In the genomic region with DNA sequence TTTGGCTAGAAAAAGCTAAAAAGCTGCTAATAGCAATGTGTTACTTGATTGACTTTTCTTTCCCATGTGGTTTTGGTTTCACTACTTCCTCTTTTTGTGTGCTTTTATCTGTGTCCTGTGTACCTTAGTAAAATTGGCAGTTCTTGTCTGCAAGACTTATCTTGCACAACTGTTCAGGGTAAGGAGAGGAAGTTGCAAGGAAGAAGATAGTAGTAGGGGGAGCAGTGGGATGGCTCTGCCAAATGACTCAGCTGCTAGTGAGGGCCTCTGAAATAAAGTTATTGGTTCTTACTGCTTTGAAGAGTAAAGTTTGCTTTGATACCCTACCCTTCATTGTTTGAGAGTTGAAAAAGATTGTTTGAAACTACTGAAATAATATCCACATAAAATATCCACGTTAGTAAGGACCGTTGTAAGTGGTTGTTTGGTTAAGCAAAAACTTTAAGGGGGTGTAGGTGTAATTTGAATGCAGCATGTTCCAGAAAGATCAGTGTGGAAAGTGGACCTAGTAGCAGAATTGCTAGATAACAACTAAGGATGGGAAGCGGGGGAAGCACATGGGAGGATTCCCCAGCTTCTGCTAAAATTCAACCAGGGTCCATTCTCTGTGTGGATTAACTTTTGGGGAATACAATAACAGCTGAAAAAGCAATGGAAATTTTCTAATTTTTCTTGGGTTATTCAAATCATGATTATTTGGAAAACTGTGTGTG, we compare ENCODE assay signal across 8 cellular contexts.
DNase-seq lines count a peak whose midpoint lies in the region; ATAC-seq and TF ChIP-seq lines count a peak whose summit lies in the region.

No MANE protein-coding gene starts in this region.

- H3K9ac ChIP-seq in endodermal cell (ENCODE audit: extremely low read depth, low read length, poor library complexity, severe bottlenecking): no peak overlapping the region

- WGBS in heart right ventricle, 2 donors: 78 to 84% methylated on average over 3 of the region's 3 CpGs
- 94 to 95% methylated on average over 2 to 3 of the region's 3 CpGs for WGBS in endodermal cell (ENCODE audit: insufficient coverage in 1 of 2, insufficient read length in 1 of 2), 2 experiments

- H3K27me3 ChIP-seq in RWPE2 (ENCODE audit: insufficient read depth, poor library complexity, severe bottlenecking) (no peaks in the 10 kb centered on the region), heart right ventricle (no peaks in the 10 kb centered on the region), endodermal cell (ENCODE audit: control insufficient read depth, insufficient read depth, low read length, poor library complexity, severe bottlenecking) (no peaks in the 10 kb centered on the region)

- TF ChIP-seq CTCF in RWPE2 (IDR thresholded peaks at IDR 0.05; ENCODE audit: poor library complexity, severe bottlenecking) (no peak), heart right ventricle (IDR thresholded peaks at IDR 0.05) (no peak), endodermal cell (conservative IDR thresholded peaks at IDR 0.05) (no peak)

- no peak overlapping the region for H3K27ac Mint-ChIP-seq in endodermal cell
- no peak overlapping the region for H3K27ac Mint-ChIP-seq in activated CD4-positive, alpha-beta T cell treated with anti-CD3 and anti-CD28 coated beads, Interleukin-2, amount 10 ng/mL, durations not matched to agents 24 days and 14 days

- H3K4me1 ChIP-seq in RWPE2 (ENCODE audit: insufficient read depth, poor library complexity, severe bottlenecking) (peaks cover 11% of the 10 kb centered on the region), heart right ventricle (peaks cover 2 to 60% (median 34%) of the 10 kb centered on the region in 9 donors), endodermal cell (ENCODE audit: control insufficient read depth, insufficient read depth, low read length) (no peaks in the 10 kb centered on the region)

- no peak overlapping the region for H3K4me3 Mint-ChIP-seq in endodermal cell
- H3K4me3 Mint-ChIP-seq in activated CD4-positive, alpha-beta T cell treated with anti-CD3 and anti-CD28 coated beads, Interleukin-2, amount 10 ng/mL, durations not matched to agents 24 days and 14 days: no peak overlapping the region

- intact Hi-C loops in heart right ventricle (cut with DNase I): no loop called here
- intact Hi-C loops in activated CD4-positive, alpha-beta T cell treated with anti-CD3 and anti-CD28 coated beads, Interleukin-2, amount 10 ng/mL, durations not matched to agents 24 days and 14 days (cut with micrococcal nuclease): no loop called here

- H3K4me3 ChIP-seq in RWPE2 (ENCODE audit: severe bottlenecking): no peak overlapping the region
- no peak overlapping the region for H3K4me3 ChIP-seq in heart right ventricle
- no peak overlapping the region for H3K4me3 ChIP-seq in endodermal cell (ENCODE audit: low read length)

- no peaks in the 10 kb centered on the region for H3K9me3 Mint-ChIP-seq in endodermal cell
- H3K9me3 Mint-ChIP-seq in activated CD4-positive, alpha-beta T cell treated with anti-CD3 and anti-CD28 coated beads, Interleukin-2, amount 10 ng/mL, durations not matched to agents 24 days and 14 days: no peaks in the 10 kb centered on the region

- H3K9me3 ChIP-seq in RWPE2 (ENCODE audit: severe bottlenecking) (no peaks in the 10 kb centered on the region), heart right ventricle (no peaks in the 10 kb centered on the region), endodermal cell (ENCODE audit: control insufficient read depth, low read length) (no peaks in the 10 kb centered on the region)

- H3K4me1 Mint-ChIP-seq in endodermal cell: peaks cover 3% of the 10 kb centered on the region
- peaks cover 13% of the 10 kb centered on the region for H3K4me1 Mint-ChIP-seq in activated CD4-positive, alpha-beta T cell treated with anti-CD3 and anti-CD28 coated beads, Interleukin-2, amount 10 ng/mL, durations not matched to agents 24 days and 14 days

- H3K27me3 Mint-ChIP-seq in endodermal cell (ENCODE audit: insufficient read depth): no peaks in the 10 kb centered on the region
- H3K27me3 Mint-ChIP-seq in activated CD4-positive, alpha-beta T cell treated with anti-CD3 and anti-CD28 coated beads, Interleukin-2, amount 10 ng/mL, durations not matched to agents 24 days and 14 days: no peaks in the 10 kb centered on the region

- H3K36me3 ChIP-seq in RWPE2 (ENCODE audit: low read depth) (peaks cover 36% of the 10 kb centered on the region), heart right ventricle (peaks cover 0 to 51% (median 5%) of the 10 kb centered on the region in 9 donors), endodermal cell (ENCODE audit: control insufficient read depth, insufficient read depth, low read length) (peaks cover 61% of the 10 kb centered on the region)

- peaks cover 36% of the 10 kb centered on the region for H3K36me3 Mint-ChIP-seq in endodermal cell (ENCODE audit: low read depth)
- no peaks in the 10 kb centered on the region for H3K36me3 Mint-ChIP-seq in activated CD4-positive, alpha-beta T cell treated with anti-CD3 and anti-CD28 coated beads, Interleukin-2, amount 10 ng/mL, durations not matched to agents 24 days and 14 days (ENCODE audit: low read depth)

- ATAC-seq in GM18520 (IDR thresholded peaks at IDR 0.05; ENCODE audit: unreplicated experiment) (peak; percentile 69), HG02938 (IDR thresholded peaks at IDR 0.05; ENCODE audit: unreplicated experiment) (peak; percentile 85), RWPE2 (ENCODE audit: low read depth) (peak; percentile 93), heart right ventricle (peak in 6 of 8 donors; percentile 32 to 82 (median 56))

- DNase-seq in RWPE2 (ENCODE audit: low spot score) (no peak), heart right ventricle (no peak), NCI-H2081 (lab: John Stamatoyannopoulos, UW) (no peak), endodermal cell (no peak), EL (no peak)
- no peak for DNase-seq in activated CD4-positive, alpha-beta T cell treated with anti-CD3 and anti-CD28 coated beads, Interleukin-2, amount 10 ng/mL, durations not matched to agents 24 days and 14 days

- H3K27ac ChIP-seq in RWPE2 (ENCODE audit: poor library complexity, severe bottlenecking) (peak overlapping the region; percentile 17), heart right ventricle (peak overlapping the region in 2 of 10 donors; percentile 12 to 48), endodermal cell (ENCODE audit: low read depth, low read length) (no peak overlapping the region)
